ENCODE assay signal across 29 cellular contexts in the genomic region with DNA sequence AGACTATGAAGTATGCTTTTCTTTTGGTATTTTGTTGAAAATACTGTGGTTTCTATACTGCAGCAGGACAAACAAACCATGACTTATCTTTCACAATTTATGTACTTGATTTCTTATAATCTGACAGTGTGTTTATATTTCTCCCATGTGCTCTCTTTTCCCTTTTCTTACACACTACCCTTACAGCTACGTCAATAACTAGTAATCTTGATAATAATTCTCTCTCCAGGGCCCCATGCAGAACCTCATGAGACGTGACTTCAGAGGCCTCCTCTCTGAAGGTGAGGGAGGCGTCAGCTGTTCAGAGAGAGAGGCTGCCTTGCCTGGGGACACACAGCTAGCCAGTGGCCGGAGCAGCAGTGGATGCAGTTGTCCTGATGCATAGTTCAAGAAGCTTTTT. TPM values are rescaled to one million over a fixed set of nuclear protein-coding genes. Genes with fewer than 3 reads are reported as not detected.
"Had no signal": no experiment of that assay in that cellular context is flagged by ENCODE, and none has a peak within 500 bp of the region (broad histone marks: within the 10 kb centered on the region; RNA-seq: fewer than 3 reads in every experiment).

No MANE protein-coding gene starts in this region.

- H2AFZ ChIP-seq: parathyroid adenoma had no signal

- DNase-seq: heart left ventricle; hippocampal formation; kidney; left colon; left lung; lower lobe of right lung; mammary epithelial cell; mesendoderm; midbrain; mucosa of descending colon; naive thymus-derived CD4-positive, alpha-beta T cell; nucleus accumbens; psoas muscle; right lobe of liver; stimulated activated CD4-positive, alpha-beta T cell treated with anti-CD3 and anti-CD28 coated beads, Interleukin-12 subunit alpha, Interleukin-12 subunit beta, amount 100 ng/mL, for 4 hours; stimulated activated CD4-positive, alpha-beta T cell treated with anti-CD3 and anti-CD28 coated beads, Interleukin-15, amount 100 ng/mL, for 24 hours; stimulated activated CD4-positive, alpha-beta T cell treated with anti-CD3 and anti-CD28 coated beads, Interleukin-2, amount 100 ng/mL, for 24 hours; stimulated activated CD4-positive, alpha-beta T cell treated with anti-CD3 and anti-CD28 coated beads, Interleukin-4, amount 100 ng/mL, for 1 hour; stimulated activated naive B cell treated with anti-CD40 and anti-IgM and Interleukin-4, amounts not matched to agents 10 μg/mL and 1 μg/mL and 100 μg/mL, for 72 hours; stimulated activated naive CD8-positive, alpha-beta T cell treated with anti-CD3 and anti-CD28 coated beads, Interleukin-15, Interleukin-2, amounts not matched to agents 100 U/mL and 50 U/mL, for 24 hours; stomach; testis; thyroid gland; transverse colon; upper lobe of left lung had no signal

- H3K36me3 ChIP-seq: left lung, lower lobe of right lung, right lobe of liver, thyroid gland, transverse colon, upper lobe of left lung, vagina had no signal

- H3K27me3 ChIP-seq: heart left ventricle, left lung, right lobe of liver, stomach, testis, thyroid gland, transverse colon, upper lobe of left lung, vagina had no signal

- H3K4me1 ChIP-seq: left lung, lower lobe of right lung, right lobe of liver, stomach, testis, thyroid gland, transverse colon, upper lobe of left lung, vagina had no signal

- H3K9me3 ChIP-seq: heart left ventricle, left lung, lower lobe of right lung, mucosa of descending colon, psoas muscle, right lobe of liver, stomach, testis, thyroid gland, transverse colon, upper lobe of left lung, vagina had no signal

- ATAC-seq: heart left ventricle; left colon; left lung; lower lobe of right lung; mucosa of descending colon; naive thymus-derived CD4-positive, alpha-beta T cell; psoas muscle; right lobe of liver; stimulated activated naive B cell treated with anti-CD40 and anti-IgM and Interleukin-4, amounts not matched to agents 10 μg/mL and 1 μg/mL and 100 μg/mL, for 72 hours; stimulated activated naive CD8-positive, alpha-beta T cell treated with anti-CD3 and anti-CD28 coated beads, Interleukin-15, Interleukin-2, amounts not matched to agents 100 U/mL and 50 U/mL, for 24 hours had no signal

- H3K4me3 ChIP-seq: heart left ventricle, left lung, lower lobe of right lung, mucosa of descending colon, psoas muscle, right lobe of liver, stomach, testis, thyroid gland, transverse colon, upper lobe of left lung, vagina had no signal

- H3K27ac ChIP-seq: heart left ventricle, left lung, lower lobe of right lung, parathyroid adenoma, psoas muscle, right lobe of liver, stomach, testis, thyroid gland, transverse colon, upper lobe of left lung, vagina had no signal

- H3K9ac ChIP-seq: parathyroid adenoma had no signal

RNA-seq across cellular contexts. Expression of gene KY, which starts 35.9 kb away (rescaled TPM):
- total RNA-seq: naive thymus-derived CD4-positive, alpha-beta T cell; natural killer cell treated with Interleukin-12 subunit alpha and Interleukin-12 subunit beta and Interleukin-15 and Interleukin-18, amount 100 ng/mL, for 72 hours; right lobe of liver had no signal
- polyA plus RNA-seq: liver; naive thymus-derived CD4-positive, alpha-beta T cell had no signal
